ENCODE assay signal across 19 cellular contexts in the genomic region with DNA sequence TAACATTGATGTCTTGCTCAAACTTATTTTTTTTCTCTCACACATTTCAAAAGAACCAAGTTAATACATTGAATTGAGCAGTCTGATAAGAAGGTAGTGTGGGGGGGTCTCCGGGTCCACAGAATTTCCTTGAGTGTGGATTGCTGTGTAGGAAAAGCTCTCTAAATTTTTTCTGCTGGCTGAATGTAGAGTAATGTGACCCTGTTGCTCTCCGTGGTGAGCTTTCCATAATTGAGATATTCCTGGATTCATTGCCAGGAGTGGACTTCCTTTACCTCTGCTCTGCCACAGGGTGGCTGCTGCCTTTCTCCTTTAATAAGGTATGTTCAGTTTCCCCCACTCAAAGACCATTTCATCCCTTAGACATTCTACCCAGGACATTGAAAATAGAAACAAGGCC. TPM values are rescaled to one million over a fixed set of nuclear protein-coding genes. Genes with fewer than 3 reads are reported as not detected.
"Had no signal": no experiment of that assay in that cellular context is flagged by ENCODE, and none has a peak within 500 bp of the region (broad histone marks: within the 10 kb centered on the region; RNA-seq: fewer than 3 reads in every experiment).

No MANE protein-coding gene starts in this region.

- H3K27ac ChIP-seq: heart right ventricle, lower lobe of right lung, spleen, upper lobe of left lung had no signal

- H3K9me3 Mint-ChIP-seq: activated B cell treated with CpG ODN at 0.5 μM for 24 hours; activated naive CD4-positive, alpha-beta T cell treated with anti-CD3 and anti-CD28 coated beads, Interleukin-2, amount 50 U/mL, for 24 hours; endodermal cell had no signal

- H3K4me1 Mint-ChIP-seq: activated B cell treated with CpG ODN at 0.5 μM for 24 hours had no signal

- DNase-seq: activated B cell treated with CpG ODN at 0.5 μM for 24 hours; activated gamma-delta T cell; aorta; cortex of kidney; endodermal cell; heart right ventricle; kidney; lower lobe of right lung; mesendoderm; naive thymus-derived CD4-positive, alpha-beta T cell; spleen; stimulated activated naive CD8-positive, alpha-beta T cell treated with anti-CD3 and anti-CD28 coated beads, Interleukin-15, Interleukin-2, amounts not matched to agents 100 U/mL and 50 U/mL, for 24 hours; T-helper 9 cell; upper lobe of left lung had no signal

- H3K27ac Mint-ChIP-seq: activated B cell treated with CpG ODN at 0.5 μM for 24 hours; activated CD4-positive, alpha-beta T cell treated with anti-CD3 and anti-CD28 coated beads for 36 hours; activated naive CD4-positive, alpha-beta T cell treated with anti-CD3 and anti-CD28 coated beads, Interleukin-2, amount 50 U/mL, for 24 hours; endodermal cell; naive thymus-derived CD4-positive, alpha-beta T cell had no signal

- H3K36me3 ChIP-seq: heart right ventricle, lower lobe of right lung, spleen, upper lobe of left lung had no signal

- H3K27me3 ChIP-seq: heart right ventricle, spleen, upper lobe of left lung had no signal

- H3K4me3 Mint-ChIP-seq: activated B cell treated with CpG ODN at 0.5 μM for 24 hours; activated CD4-positive, alpha-beta T cell treated with anti-CD3 and anti-CD28 coated beads for 36 hours; activated naive CD4-positive, alpha-beta T cell treated with anti-CD3 and anti-CD28 coated beads, Interleukin-2, amount 50 U/mL, for 24 hours; endodermal cell; naive thymus-derived CD4-positive, alpha-beta T cell had no signal

- H3K27me3 Mint-ChIP-seq: activated B cell treated with CpG ODN at 0.5 μM for 24 hours; activated CD4-positive, alpha-beta T cell treated with anti-CD3 and anti-CD28 coated beads for 36 hours; activated naive CD4-positive, alpha-beta T cell treated with anti-CD3 and anti-CD28 coated beads, Interleukin-2, amount 50 U/mL, for 24 hours; naive thymus-derived CD4-positive, alpha-beta T cell had no signal

- FAIRE-seq: bronchial epithelial cell, kidney had no signal

- H3K9me3 ChIP-seq: heart right ventricle, lower lobe of right lung, spleen, upper lobe of left lung had no signal

- ATAC-seq: heart right ventricle; left lobe of liver; lower lobe of right lung; naive thymus-derived CD4-positive, alpha-beta T cell had no signal

- H3K4me3 ChIP-seq: heart right ventricle, lower lobe of right lung, spleen, upper lobe of left lung had no signal

RNA-seq across cellular contexts. Expression of a gene that starts 51.1 kb away (rescaled TPM):
- total RNA-seq: activated B cell treated with CpG ODN at 0.5 μM for 24 hours; T-helper 1 cell treated with Interleukin-12 subunit alpha and Interleukin-12 subunit beta and Interleukin-4 antibody, amounts not matched to agents 30 ng/mL and 1 ng/mL, for 36 hours had no signal
